In the genomic region with DNA sequence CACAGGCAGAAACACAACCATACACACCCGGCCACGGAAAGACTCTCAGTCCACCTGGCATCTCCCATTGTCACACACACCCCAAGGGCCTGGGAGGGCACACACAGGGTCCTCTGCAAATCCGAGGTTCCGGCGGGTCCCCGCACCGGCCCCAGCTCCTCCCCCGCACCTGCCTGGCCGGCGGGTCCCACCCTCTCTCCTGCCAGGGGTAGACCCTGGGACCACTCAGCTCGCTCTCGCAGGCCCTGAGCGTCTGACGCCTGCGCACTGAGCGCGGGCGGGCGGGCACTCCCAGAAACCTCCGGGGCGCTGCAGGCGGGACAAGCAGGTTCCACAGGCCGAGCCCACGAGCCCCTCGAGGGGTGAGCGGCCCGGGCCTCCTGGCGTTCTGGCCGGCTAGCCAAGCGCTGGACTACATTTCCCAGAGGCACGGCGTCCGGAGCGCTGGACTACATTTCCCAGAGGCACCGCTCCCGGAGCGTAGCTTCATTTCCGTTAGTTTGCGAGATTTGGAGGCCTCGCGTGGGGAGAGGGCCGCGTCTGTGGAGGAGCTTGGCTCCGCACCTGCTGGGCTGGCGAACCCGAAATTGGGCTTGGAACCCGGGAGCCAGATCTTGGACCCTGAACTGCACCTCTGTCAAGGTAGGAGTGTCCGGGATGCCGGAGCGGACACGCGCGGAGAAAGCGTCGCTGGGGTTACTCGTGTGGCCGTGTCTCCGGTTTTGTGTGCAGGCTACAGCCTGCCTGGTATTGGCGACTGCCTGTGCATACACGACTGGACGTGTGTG, we compare ENCODE assay signal across 1 cellular context.
A peak's percentile ranks its signal among the peaks of the same experiment; 100 is the strongest.
TF ChIP-seq lines count a peak whose summit lies in the region.

A gene (plus strand): TSS at position 505 of the 788 bp plus-strand sequence. CDS start 10,686 bp downstream, outside the sequence.

TF ChIP-seq in HepG2, 621 proteins besides CTCF, POLR2A, EP300 and RAD21 (continued from another document and continues in another):
- TF ChIP-seq TARDBP (CRISPR knock-in tag; IDR thresholded peaks at IDR 0.05): peak; percentile 94
- TF ChIP-seq ZNF749 (CRISPR knock-in tag; IDR thresholded peaks at IDR 0.05; ENCODE audit: borderline replicate concordance): 0 out of 2 replicates have a peak, but pooled peaks have one; percentile 22
- no peak for TF ChIP-seq FLYWCH1 (CRISPR knock-in tag; IDR thresholded peaks at IDR 0.05)
- TF ChIP-seq NFE2 (CRISPR knock-in tag; IDR thresholded peaks at IDR 0.05): no peak
- TF ChIP-seq TCF7 (IDR thresholded peaks at IDR 0.05; ENCODE audit: low read depth): no peak
- no peak for TF ChIP-seq ZNF260 (CRISPR knock-in tag; IDR thresholded peaks at IDR 0.05; ENCODE audit: borderline replicate concordance, low read depth)
- TF ChIP-seq, protein P1, sequence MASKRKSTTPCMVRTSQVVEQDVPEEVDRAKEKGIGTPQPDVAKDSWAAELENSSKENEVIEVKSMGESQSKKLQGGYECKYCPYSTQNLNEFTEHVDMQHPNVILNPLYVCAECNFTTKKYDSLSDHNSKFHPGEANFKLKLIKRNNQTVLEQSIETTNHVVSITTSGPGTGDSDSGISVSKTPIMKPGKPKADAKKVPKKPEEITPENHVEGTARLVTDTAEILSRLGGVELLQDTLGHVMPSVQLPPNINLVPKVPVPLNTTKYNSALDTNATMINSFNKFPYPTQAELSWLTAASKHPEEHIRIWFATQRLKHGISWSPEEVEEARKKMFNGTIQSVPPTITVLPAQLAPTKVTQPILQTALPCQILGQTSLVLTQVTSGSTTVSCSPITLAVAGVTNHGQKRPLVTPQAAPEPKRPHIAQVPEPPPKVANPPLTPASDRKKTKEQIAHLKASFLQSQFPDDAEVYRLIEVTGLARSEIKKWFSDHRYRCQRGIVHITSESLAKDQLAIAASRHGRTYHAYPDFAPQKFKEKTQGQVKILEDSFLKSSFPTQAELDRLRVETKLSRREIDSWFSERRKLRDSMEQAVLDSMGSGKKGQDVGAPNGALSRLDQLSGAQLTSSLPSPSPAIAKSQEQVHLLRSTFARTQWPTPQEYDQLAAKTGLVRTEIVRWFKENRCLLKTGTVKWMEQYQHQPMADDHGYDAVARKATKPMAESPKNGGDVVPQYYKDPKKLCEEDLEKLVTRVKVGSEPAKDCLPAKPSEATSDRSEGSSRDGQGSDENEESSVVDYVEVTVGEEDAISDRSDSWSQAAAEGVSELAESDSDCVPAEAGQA (IDR thresholded peaks at IDR 0.05; ENCODE audit: low read depth): peak; percentile 35; the same call in 1 of the 2 replicates
- TF ChIP-seq, protein P1 (CRISPR knock-in tag; IDR thresholded peaks at IDR 0.05; ENCODE audit: borderline replicate concordance): no peak; the same call in 1 of the 2 replicates
- peak; percentile 62; the same call in 1 of the 2 replicates for TF ChIP-seq ZNF552 (CRISPR knock-in tag; IDR thresholded peaks at IDR 0.05; ENCODE audit: borderline replicate concordance)
- TF ChIP-seq, protein P2, sequence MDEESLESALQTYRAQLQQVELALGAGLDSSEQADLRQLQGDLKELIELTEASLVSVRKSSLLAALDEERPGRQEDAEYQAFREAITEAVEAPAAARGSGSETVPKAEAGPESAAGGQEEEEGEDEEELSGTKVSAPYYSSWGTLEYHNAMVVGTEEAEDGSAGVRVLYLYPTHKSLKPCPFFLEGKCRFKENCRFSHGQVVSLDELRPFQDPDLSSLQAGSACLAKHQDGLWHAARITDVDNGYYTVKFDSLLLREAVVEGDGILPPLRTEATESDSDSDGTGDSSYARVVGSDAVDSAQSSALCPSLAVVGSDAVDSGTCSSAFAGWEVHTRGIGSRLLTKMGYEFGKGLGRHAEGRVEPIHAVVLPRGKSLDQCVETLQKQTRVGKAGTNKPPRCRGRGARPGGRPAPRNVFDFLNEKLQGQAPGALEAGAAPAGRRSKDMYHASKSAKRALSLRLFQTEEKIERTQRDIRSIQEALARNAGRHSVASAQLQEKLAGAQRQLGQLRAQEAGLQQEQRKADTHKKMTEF (CRISPR knock-in tag; IDR thresholded peaks at IDR 0.05): peak; percentile 90
- no peak for TF ChIP-seq ARNTL (CRISPR knock-in tag; IDR thresholded peaks at IDR 0.05)
- TF ChIP-seq KLF12 (CRISPR knock-in tag; IDR thresholded peaks at IDR 0.05; ENCODE audit: borderline replicate concordance): no peak
- TF ChIP-seq, protein P3, sequence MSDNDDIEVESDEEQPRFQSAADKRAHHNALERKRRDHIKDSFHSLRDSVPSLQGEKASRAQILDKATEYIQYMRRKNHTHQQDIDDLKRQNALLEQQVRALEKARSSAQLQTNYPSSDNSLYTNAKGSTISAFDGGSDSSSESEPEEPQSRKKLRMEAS (IDR thresholded peaks at IDR 0.05): peak; percentile 91
- peak; percentile 53 for TF ChIP-seq ZFP41 (CRISPR knock-in tag; IDR thresholded peaks at IDR 0.05; ENCODE audit: borderline replicate concordance)
- TF ChIP-seq, protein P4, sequence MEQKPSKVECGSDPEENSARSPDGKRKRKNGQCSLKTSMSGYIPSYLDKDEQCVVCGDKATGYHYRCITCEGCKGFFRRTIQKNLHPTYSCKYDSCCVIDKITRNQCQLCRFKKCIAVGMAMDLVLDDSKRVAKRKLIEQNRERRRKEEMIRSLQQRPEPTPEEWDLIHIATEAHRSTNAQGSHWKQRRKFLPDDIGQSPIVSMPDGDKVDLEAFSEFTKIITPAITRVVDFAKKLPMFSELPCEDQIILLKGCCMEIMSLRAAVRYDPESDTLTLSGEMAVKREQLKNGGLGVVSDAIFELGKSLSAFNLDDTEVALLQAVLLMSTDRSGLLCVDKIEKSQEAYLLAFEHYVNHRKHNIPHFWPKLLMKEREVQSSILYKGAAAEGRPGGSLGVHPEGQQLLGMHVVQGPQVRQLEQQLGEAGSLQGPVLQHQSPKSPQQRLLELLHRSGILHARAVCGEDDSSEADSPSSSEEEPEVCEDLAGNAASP (CRISPR knock-in tag; IDR thresholded peaks at IDR 0.05; ENCODE audit: borderline replicate concordance): peak; percentile 47; the same call in 1 of the 2 replicates
- no peak for TF ChIP-seq EED (CRISPR knock-in tag; IDR thresholded peaks at IDR 0.05)
- TF ChIP-seq SSRP1 (CRISPR knock-in tag; IDR thresholded peaks at IDR 0.05): no peak
- peak; percentile 88 for TF ChIP-seq GATAD1 (CRISPR knock-in tag; IDR thresholded peaks at IDR 0.05)
- TF ChIP-seq NFE2L2 (IDR thresholded peaks at IDR 0.05; ENCODE audit: low read length): no peak
- TF ChIP-seq MXD4 (CRISPR knock-in tag; IDR thresholded peaks at IDR 0.05): peak; percentile 80
- TF ChIP-seq HDAC1 (CRISPR knock-in tag; IDR thresholded peaks at IDR 0.05): peak; percentile 71; the same call in 1 of the 2 replicates
- peak; percentile 99 for TF ChIP-seq HCFC1 (IDR thresholded peaks at IDR 0.05; ENCODE audit: low read depth, low read length)
- TF ChIP-seq ZNF569 (CRISPR knock-in tag; IDR thresholded peaks at IDR 0.05; ENCODE audit: borderline replicate concordance): no peak
- TF ChIP-seq, protein P5, sequence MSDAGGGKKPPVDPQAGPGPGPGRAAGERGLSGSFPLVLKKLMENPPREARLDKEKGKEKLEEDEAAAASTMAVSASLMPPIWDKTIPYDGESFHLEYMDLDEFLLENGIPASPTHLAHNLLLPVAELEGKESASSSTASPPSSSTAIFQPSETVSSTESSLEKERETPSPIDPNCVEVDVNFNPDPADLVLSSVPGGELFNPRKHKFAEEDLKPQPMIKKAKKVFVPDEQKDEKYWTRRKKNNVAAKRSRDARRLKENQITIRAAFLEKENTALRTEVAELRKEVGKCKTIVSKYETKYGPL (CRISPR knock-in tag; IDR thresholded peaks at IDR 0.05): no peak
- TF ChIP-seq, protein P6, sequence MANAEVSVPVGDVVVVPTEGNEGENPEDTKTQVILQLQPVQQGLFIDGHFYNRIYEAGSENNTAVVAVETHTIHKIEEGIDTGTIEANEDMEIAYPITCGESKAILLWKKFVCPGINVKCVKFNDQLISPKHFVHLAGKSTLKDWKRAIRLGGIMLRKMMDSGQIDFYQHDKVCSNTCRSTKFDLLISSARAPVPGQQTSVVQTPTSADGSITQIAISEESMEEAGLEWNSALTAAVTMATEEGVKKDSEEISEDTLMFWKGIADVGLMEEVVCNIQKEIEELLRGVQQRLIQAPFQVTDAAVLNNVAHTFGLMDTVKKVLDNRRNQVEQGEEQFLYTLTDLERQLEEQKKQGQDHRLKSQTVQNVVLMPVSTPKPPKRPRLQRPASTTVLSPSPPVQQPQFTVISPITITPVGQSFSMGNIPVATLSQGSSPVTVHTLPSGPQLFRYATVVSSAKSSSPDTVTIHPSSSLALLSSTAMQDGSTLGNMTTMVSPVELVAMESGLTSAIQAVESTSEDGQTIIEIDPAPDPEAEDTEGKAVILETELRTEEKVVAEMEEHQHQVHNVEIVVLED (CRISPR knock-in tag; IDR thresholded peaks at IDR 0.05; ENCODE audit: borderline replicate concordance): peak; percentile 97
- no peak for TF ChIP-seq HOXA7 (CRISPR knock-in tag; IDR thresholded peaks at IDR 0.05)
- TF ChIP-seq POLR2G (IDR thresholded peaks at IDR 0.05; ENCODE audit: low read depth, low read length): peak; percentile 80
- no peak for TF ChIP-seq CENPT (CRISPR knock-in tag; IDR thresholded peaks at IDR 0.05; ENCODE audit: low read depth)
- peak; percentile 86 for TF ChIP-seq MIXL1 (CRISPR knock-in tag; IDR thresholded peaks at IDR 0.05)
- TF ChIP-seq GPN1 (CRISPR knock-in tag; IDR thresholded peaks at IDR 0.05; ENCODE audit: borderline replicate concordance): no peak
- no peak; the same call in 1 of the 2 replicates for TF ChIP-seq FOXK1 (CRISPR knock-in tag; IDR thresholded peaks at IDR 0.05; ENCODE audit: borderline replicate concordance, low read depth)
- no peak for TF ChIP-seq HHEX (CRISPR knock-in tag; IDR thresholded peaks at IDR 0.05)
- TF ChIP-seq ZNF510 (CRISPR knock-in tag; IDR thresholded peaks at IDR 0.05; ENCODE audit: low read depth): peak; percentile 64; the same call in 1 of the 2 replicates
- peak; percentile 90 for TF ChIP-seq ZNF891 (CRISPR knock-in tag; IDR thresholded peaks at IDR 0.05)
- TF ChIP-seq SUZ12 (IDR thresholded peaks at IDR 0.05; ENCODE audit: low read depth, low read length): peak; percentile 91
- TF ChIP-seq GABPB1 (CRISPR knock-in tag; IDR thresholded peaks at IDR 0.05): peak; percentile 99
- TF ChIP-seq, protein P7, sequence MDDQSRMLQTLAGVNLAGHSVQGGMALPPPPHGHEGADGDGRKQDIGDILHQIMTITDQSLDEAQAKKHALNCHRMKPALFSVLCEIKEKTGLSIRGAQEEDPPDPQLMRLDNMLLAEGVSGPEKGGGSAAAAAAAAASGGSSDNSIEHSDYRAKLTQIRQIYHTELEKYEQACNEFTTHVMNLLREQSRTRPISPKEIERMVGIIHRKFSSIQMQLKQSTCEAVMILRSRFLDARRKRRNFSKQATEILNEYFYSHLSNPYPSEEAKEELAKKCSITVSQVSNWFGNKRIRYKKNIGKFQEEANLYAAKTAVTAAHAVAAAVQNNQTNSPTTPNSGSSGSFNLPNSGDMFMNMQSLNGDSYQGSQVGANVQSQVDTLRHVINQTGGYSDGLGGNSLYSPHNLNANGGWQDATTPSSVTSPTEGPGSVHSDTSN (CRISPR knock-in tag; IDR thresholded peaks at IDR 0.05; ENCODE audit: borderline replicate concordance): no peak
- TF ChIP-seq, protein P8, sequence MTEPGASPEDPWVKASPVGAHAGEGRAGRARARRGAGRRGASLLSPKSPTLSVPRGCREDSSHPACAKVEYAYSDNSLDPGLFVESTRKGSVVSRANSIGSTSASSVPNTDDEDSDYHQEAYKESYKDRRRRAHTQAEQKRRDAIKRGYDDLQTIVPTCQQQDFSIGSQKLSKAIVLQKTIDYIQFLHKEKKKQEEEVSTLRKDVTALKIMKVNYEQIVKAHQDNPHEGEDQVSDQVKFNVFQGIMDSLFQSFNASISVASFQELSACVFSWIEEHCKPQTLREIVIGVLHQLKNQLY (CRISPR knock-in tag; IDR thresholded peaks at IDR 0.05): no peak
- TF ChIP-seq, protein P9, sequence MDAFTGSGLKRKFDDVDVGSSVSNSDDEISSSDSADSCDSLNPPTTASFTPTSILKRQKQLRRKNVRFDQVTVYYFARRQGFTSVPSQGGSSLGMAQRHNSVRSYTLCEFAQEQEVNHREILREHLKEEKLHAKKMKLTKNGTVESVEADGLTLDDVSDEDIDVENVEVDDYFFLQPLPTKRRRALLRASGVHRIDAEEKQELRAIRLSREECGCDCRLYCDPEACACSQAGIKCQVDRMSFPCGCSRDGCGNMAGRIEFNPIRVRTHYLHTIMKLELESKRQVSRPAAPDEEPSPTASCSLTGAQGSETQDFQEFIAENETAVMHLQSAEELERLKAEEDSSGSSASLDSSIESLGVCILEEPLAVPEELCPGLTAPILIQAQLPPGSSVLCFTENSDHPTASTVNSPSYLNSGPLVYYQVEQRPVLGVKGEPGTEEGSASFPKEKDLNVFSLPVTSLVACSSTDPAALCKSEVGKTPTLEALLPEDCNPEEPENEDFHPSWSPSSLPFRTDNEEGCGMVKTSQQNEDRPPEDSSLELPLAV (CRISPR knock-in tag; conservative IDR thresholded peaks at IDR 0.05; ENCODE audit: low read depth): no peak
